ENCODE assay signal across 19 cellular contexts in the genomic region with DNA sequence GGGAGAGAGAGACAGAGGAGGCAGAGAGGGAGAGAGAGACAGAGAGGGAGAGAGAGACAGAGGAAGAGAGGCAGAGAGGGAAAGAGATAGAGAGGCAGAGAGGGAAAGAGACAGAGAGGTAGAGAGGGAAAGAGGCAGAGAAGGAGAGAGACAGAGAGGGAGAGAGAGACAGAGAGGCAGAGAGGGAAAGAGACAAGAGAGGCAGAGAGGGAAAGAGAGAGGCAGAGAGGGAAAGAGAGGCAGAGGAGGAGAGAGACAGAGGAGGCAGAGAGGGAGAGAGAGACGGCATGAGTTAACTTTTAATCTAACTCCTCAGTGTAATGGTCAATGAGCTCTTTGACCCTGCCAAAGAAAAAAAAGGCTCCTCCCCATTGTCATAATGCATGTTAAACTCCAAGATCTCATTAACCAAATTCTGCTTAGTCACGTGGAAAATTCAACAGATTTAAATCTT. TPM values are rescaled to one million over a fixed set of nuclear protein-coding genes. Genes with fewer than 3 reads are reported as not detected.
DNase-seq lines count a peak whose midpoint lies in the region; ATAC-seq, FAIRE-seq and TF ChIP-seq lines count a peak whose summit lies in the region.
"Had no signal": no experiment of that assay in that cellular context is flagged by ENCODE, and none has a peak within 500 bp of the region (broad histone marks: within the 10 kb centered on the region; RNA-seq: fewer than 3 reads in every experiment).

No MANE protein-coding gene starts in this region.

- H3K9me2 ChIP-seq in GM23338 (ENCODE audit: insufficient read depth), result no peaks in the 10 kb centered on the region
- H3K9me2 ChIP-seq in Karpas-422 (replicated peaks; ENCODE audit: insufficient read depth, low read length), result no peaks in the 10 kb centered on the region

- DNase-seq in GM23338 (ENCODE audit: low spot score) (no peak), WERI-Rb-1 (no peak), HepG2 (ENCODE audit: low spot score) (no peak), osteoblast (ENCODE audit: insufficient read length, low spot score, missing footprints) (peak; percentile 68), D341Med (ENCODE audit: low spot score) (no peak), Karpas-422 (no peak), GM10248 (ENCODE audit: extremely low spot score) (no peak)
- no peak for DNase-seq in naive thymus-derived CD8-positive, alpha-beta T cell
- DNase-seq: C1 segment of cervical spinal cord; CD8-positive, alpha-beta memory T cell; DND-41; HCEC 1CT; NCI-H1417; NCI-H187 treated with DMSO at 0.1 percent for 48 hours; NCI-H226; NCI-H524; PC-3; SJCRH30 had no signal

- POLR2A ChIA-PET in HepG2 (lab: Yijun Ruan, JAX), result interaction anchor here (0.7 to 6.1 kb wide), 5 partner anchors 25 to 86 kb away, joined by 3 to 52 read pairs (median 5); no protein-coding TSS in a partner anchor
- POLR2A ChIA-PET in naive thymus-derived CD8-positive, alpha-beta T cell (lab: Charles Lee), result no interaction called here
- POLR2A ChIA-PET in GM10248 (lab: Yijun Ruan, JAX), result no interaction called here

- no peak for FAIRE-seq in HepG2 (lab: Jason Lieb, UNC)

- no peak overlapping the region; the same call in 1 of the 2 replicates for H3K27ac Mint-ChIP-seq in GM23338
- H3K27ac Mint-ChIP-seq in naive thymus-derived CD8-positive, alpha-beta T cell, result no peak overlapping the region
- H3K27ac Mint-ChIP-seq: CD8-positive, alpha-beta memory T cell had no signal

- no peak overlapping the region for H3K27ac ChIP-seq in GM23338 (ENCODE audit: low read depth)
- H3K27ac ChIP-seq in WERI-Rb-1, result peak overlapping the region; percentile 26
- H3K27ac ChIP-seq in HepG2 (ENCODE audit: extremely low read length, insufficient read depth, low read length), result peak overlapping the region; percentile 67
- H3K27ac ChIP-seq in osteoblast (ENCODE audit: low read depth, low read length), result no peak overlapping the region
- no peak overlapping the region for H3K27ac ChIP-seq in Karpas-422 (ENCODE audit: low read length)
- H3K27ac ChIP-seq: KMS-11, SJCRH30 had no signal

- in situ Hi-C loops in HepG2 (cut with HindIII; ENCODE audit: extremely low pct_ligation_motif_present, low pct_unique_long_range_greater_than_20kb), result no loop called here

- CTCF ChIA-PET in HepG2 (lab: Yijun Ruan, JAX; ENCODE audit: low intra/inter-chr PET ratio, low total read pairs) (interaction anchor here (0.9 kb wide), 1 partner anchor 85 kb away, joined by 3 read pairs; no protein-coding TSS in a partner anchor), GM10248 (lab: Yijun Ruan, JAX) (interaction anchor here (0.9 to 1.5 kb wide), 3 partner anchors 10 to 86 kb away, joined by 3 to 4 read pairs (median 3); no protein-coding TSS in a partner anchor)

- H3K36me3 ChIP-seq in GM23338 (ENCODE audit: insufficient read depth), result no peaks in the 10 kb centered on the region
- no peaks in the 10 kb centered on the region; the same call in 1 of the 2 replicates for H3K36me3 ChIP-seq in WERI-Rb-1
- no peaks in the 10 kb centered on the region for H3K36me3 ChIP-seq in HepG2 (replicated peaks in 1 of 2; ENCODE audit: control insufficient read depth in 1 of 2, insufficient read depth in 2 of 2, low read length in 2 of 2)
- no peaks in the 10 kb centered on the region for H3K36me3 ChIP-seq in osteoblast (ENCODE audit: insufficient read depth, low read length)
- H3K36me3 ChIP-seq in Karpas-422 (ENCODE audit: insufficient read depth, low read length), result no peaks in the 10 kb centered on the region
- H3K36me3 ChIP-seq: SJCRH30 had no signal

- intact Hi-C loops in HepG2 (cut with micrococcal nuclease; ENCODE audit: unreplicated experiment), result no loop called here

- no peaks in the 10 kb centered on the region for H3K9me3 Mint-ChIP-seq in GM23338
- no peaks in the 10 kb centered on the region for H3K9me3 Mint-ChIP-seq in naive thymus-derived CD8-positive, alpha-beta T cell
- H3K9me3 Mint-ChIP-seq: CD8-positive, alpha-beta memory T cell had no signal

- peaks cover 16% of the 10 kb centered on the region; the same call in 1 of the 2 replicates for H3K4me1 ChIP-seq in GM23338 (ENCODE audit: insufficient read depth)
- peaks cover 80% of the 10 kb centered on the region for H3K4me1 ChIP-seq in HepG2 (ENCODE audit: insufficient read depth, low read length)
- H3K4me1 ChIP-seq in osteoblast (ENCODE audit: insufficient read depth, low read length), result peaks cover 10% of the 10 kb centered on the region
- no peaks in the 10 kb centered on the region for H3K4me1 ChIP-seq in Karpas-422 (ENCODE audit: low read length)
- H3K4me1 ChIP-seq: SJCRH30 had no signal

- no TSS peak for BruUV-seq in HepG2 (replicated peaks; lab: Mats Ljungman, UMichigan)

- no peaks in the 10 kb centered on the region for H3K79me2 ChIP-seq in GM23338 (replicated peaks; ENCODE audit: insufficient read depth)
- peaks cover 97% of the 10 kb centered on the region for H3K79me2 ChIP-seq in HepG2 (ENCODE audit: insufficient read depth, low read length)
- no peaks in the 10 kb centered on the region for H3K79me2 ChIP-seq in osteoblast (ENCODE audit: insufficient read depth, low read length)
- H3K79me2 ChIP-seq in Karpas-422 (ENCODE audit: low read length), result no peaks in the 10 kb centered on the region

- H3K36me3 Mint-ChIP-seq in GM23338 (ENCODE audit: low read depth), result no peaks in the 10 kb centered on the region
- no peaks in the 10 kb centered on the region for H3K36me3 Mint-ChIP-seq in naive thymus-derived CD8-positive, alpha-beta T cell
- H3K36me3 Mint-ChIP-seq: CD8-positive, alpha-beta memory T cell had no signal

- H3K4me2 ChIP-seq in GM23338 (no peak overlapping the region), HepG2 (ENCODE audit: low read depth, low read length) (peak overlapping the region; percentile 82), osteoblast (ENCODE audit: insufficient read depth, low read length) (no peak overlapping the region), Karpas-422 (ENCODE audit: low read depth, low read length, poor library complexity, severe bottlenecking) (no peak overlapping the region)
- H3K4me2 ChIP-seq: KMS-11 had no signal

- no peaks in the 10 kb centered on the region for H3F3A ChIP-seq in GM23338 (replicated peaks; ENCODE audit: low read depth)

- H4K20me1 ChIP-seq in GM23338 (replicated peaks; ENCODE audit: insufficient read depth), result no peaks in the 10 kb centered on the region
- H4K20me1 ChIP-seq in HepG2 (ENCODE audit: insufficient read depth, low read length), result no peaks in the 10 kb centered on the region
- H4K20me1 ChIP-seq in osteoblast (ENCODE audit: insufficient read depth, low read length), result no peaks in the 10 kb centered on the region
- H4K20me1 ChIP-seq in Karpas-422 (ENCODE audit: insufficient read depth, low read depth, low read length), result no peaks in the 10 kb centered on the region

- no peak overlapping the region for H3K4me3 Mint-ChIP-seq in GM23338
- H3K4me3 Mint-ChIP-seq in naive thymus-derived CD8-positive, alpha-beta T cell, result no peak overlapping the region
- H3K4me3 Mint-ChIP-seq: CD8-positive, alpha-beta memory T cell had no signal

- TF ChIP-seq RAD21 in HepG2 (CRISPR knock-in tag; IDR thresholded peaks at IDR 0.05), result no peak

- TF ChIP-seq CTCF in GM23338 (conservative IDR thresholded peaks at IDR 0.05; ENCODE audit: low read depth in 2 of 2) (no peak), WERI-Rb-1 (IDR thresholded peaks at IDR 0.05; ENCODE audit: low read depth, low read length) (no peak), HepG2 (CRISPR knock-in tag; IDR thresholded peaks at IDR 0.05) (no peak), osteoblast (IDR thresholded peaks at IDR 0.05; ENCODE audit: extremely low read depth, low read depth, low read length) (no peak), GM10248 (IDR thresholded peaks at IDR 0.05; ENCODE audit: control extremely low read depth, extremely low read depth, low read depth, missing control alignments) (no peak)

- H3K9ac ChIP-seq in HepG2 (ENCODE audit: insufficient read depth, low read depth, low read length) (peak overlapping the region; percentile 62), Karpas-422 (ENCODE audit: low read length) (no peak overlapping the region)
- H3K9ac ChIP-seq: KMS-11 had no signal

- 1% methylated on average over 2 of the region's 2 CpGs for WGBS in HepG2 (ENCODE audit: low lambda C conversion rate)

- no peak overlapping the region for H3K4me3 ChIP-seq in GM23338
- no peak overlapping the region for H3K4me3 ChIP-seq in WERI-Rb-1 (ENCODE audit: low read depth, low read length)
- peak overlapping the region in 2 of 3 experiments; percentile 12 to 15; a peak in 2 of 6 replicates for H3K4me3 ChIP-seq in HepG2 (replicated peaks in 1 of 3; ENCODE audit: insufficient read depth in 1 of 3, low read depth in 2 of 3, low read length in 3 of 3)
- no peak overlapping the region for H3K4me3 ChIP-seq in osteoblast (ENCODE audit: insufficient read depth, low read length)
- H3K4me3 ChIP-seq in Karpas-422 (ENCODE audit: low read length), result no peak overlapping the region
- H3K4me3 ChIP-seq: SJCRH30 had no signal

- no peaks in the 10 kb centered on the region for H3K9me3 ChIP-seq in WERI-Rb-1 (ENCODE audit: severe bottlenecking)
- H3K9me3 ChIP-seq in HepG2 (ENCODE audit: low read length), result no peaks in the 10 kb centered on the region
- no peaks in the 10 kb centered on the region for H3K9me3 ChIP-seq in osteoblast (ENCODE audit: low read depth, low read length)
- no peaks in the 10 kb centered on the region for H3K9me3 ChIP-seq in Karpas-422 (ENCODE audit: low read length)
- H3K9me3 ChIP-seq: SJCRH30 had no signal

- TF ChIP-seq EP300 in HepG2 (IDR thresholded peaks at IDR 0.05; ENCODE audit: low read depth in 2 of 2, low read length in 2 of 2) (peak in 1 of 2 experiments; percentile 6; a peak in 1 of 4 replicates), HepG2 (CRISPR knock-in tag; IDR thresholded peaks at IDR 0.05; ENCODE audit: borderline replicate concordance) (no peak)

- no peak for ATAC-seq in GM23338
- peak; percentile 81 for ATAC-seq in HepG2
- ATAC-seq in naive thymus-derived CD8-positive, alpha-beta T cell, result no peak
- ATAC-seq: PC-3 had no signal

- H3K27me3 ChIP-seq in GM23338 (ENCODE audit: insufficient read depth) (peaks cover 22% of the 10 kb centered on the region), WERI-Rb-1 (ENCODE audit: insufficient read depth, low read depth, severe bottlenecking) (no peaks in the 10 kb centered on the region), HepG2 (ENCODE audit: control insufficient read depth in 1 of 2, insufficient read depth in 2 of 2, low read length in 2 of 2) (no peaks in the 10 kb centered on the region), osteoblast (ENCODE audit: insufficient read depth, low read length) (peaks cover 32% of the 10 kb centered on the region), Karpas-422 (ENCODE audit: low read length) (no peaks in the 10 kb centered on the region)
- H3K27me3 ChIP-seq: SJCRH30 had no signal

- no peak for TF ChIP-seq POLR2A in HepG2 (IDR thresholded peaks at IDR 0.05; ENCODE audit: insufficient read depth in 1 of 2, low read depth in 2 of 2, low read length in 2 of 2)

- H3K4me1 Mint-ChIP-seq in GM23338, result peaks cover 11% of the 10 kb centered on the region
- H3K4me1 Mint-ChIP-seq in naive thymus-derived CD8-positive, alpha-beta T cell, result no peaks in the 10 kb centered on the region
- H3K4me1 Mint-ChIP-seq: CD8-positive, alpha-beta memory T cell had no signal

- H3K27me3 Mint-ChIP-seq in GM23338 (ENCODE audit: insufficient read depth, low read depth, poor library complexity), result peaks cover 9% of the 10 kb centered on the region
- H3K27me3 Mint-ChIP-seq in naive thymus-derived CD8-positive, alpha-beta T cell, result peaks cover 34 to 53% (median 44%) of the 10 kb centered on the region in 5 donors

- H2AFZ ChIP-seq in GM23338, result peak overlapping the region; percentile 81; the same call in 1 of the 2 replicates
- no peak overlapping the region for H2AFZ ChIP-seq in HepG2 (ENCODE audit: low read length)
- peak overlapping the region; percentile 17 for H2AFZ ChIP-seq in osteoblast (ENCODE audit: low read length)
- no peak overlapping the region for H2AFZ ChIP-seq in Karpas-422 (ENCODE audit: low read length)

RNA-seq across cellular contexts. Expression of a gene that starts 7.1 kb away (rescaled TPM):
- 1.6 and 1.7 TPM in 2 replicates for total RNA-seq in GM23338 (2014; rRNA removed; shearing (Covaris generic))
- polyA plus RNA-seq in GM23338 (2016; fragmentation: Nextera tagmentation; extraction: Ambion mirVana) (1.2 TPM in 2 replicates), HepG2 (2011; rRNA removed) (32.1 and 43.6 TPM in 2 replicates)
- total RNA-seq in HepG2 (2016; rRNA removed; fragmentation: Illumina TruSeq; extraction: Trizol) (60.1 and 65.4 TPM in 2 replicates), osteoblast (under 0.01 and 0.29 TPM in 2 replicates)
- total RNA-seq in HepG2 (2016; cell fraction: cytosol; rRNA removed; fragmentation: Illumina TruSeq; extraction: Trizol; ENCODE audit: low read depth), result 16.2 and 17.4 TPM in 2 replicates
- total RNA-seq in HepG2 (2016; cell fraction: insoluble cytoplasmic fraction; rRNA removed; fragmentation: Illumina TruSeq; extraction: Trizol), result 56.0 and 65.6 TPM in 2 replicates
- 63.8 and 70.3 TPM in 2 replicates for total RNA-seq in HepG2 (2016; cell fraction: membrane; rRNA removed; fragmentation: Illumina TruSeq; extraction: Trizol)
- 58.7 and 63.1 TPM in 2 replicates for total RNA-seq in HepG2 (2016; cell fraction: nucleus; rRNA removed; fragmentation: Illumina TruSeq; extraction: Trizol)
- polyA plus RNA-seq in HepG2 (2011; cell fraction: cytosol; rRNA removed), result 20.8 and 31.9 TPM in 2 replicates
- polyA plus RNA-seq in HepG2 (2011; cell fraction: nucleus; rRNA removed), result 13.8 and 15.2 TPM in 2 replicates
- 48.1 and 62.3 TPM in 2 replicates for polyA plus RNA-seq in HepG2 (2012)
- polyA plus RNA-seq in HepG2 (2016; cell fraction: cytosol; fragmentation: Illumina TruSeq; extraction: Trizol; ENCODE audit: low read depth), result 17.6 and 20.3 TPM in 2 replicates
- 68.4 and 70.1 TPM in 2 replicates for polyA plus RNA-seq in HepG2 (2016; cell fraction: insoluble cytoplasmic fraction; fragmentation: Illumina TruSeq; extraction: Trizol; ENCODE audit: low read depth)
- polyA plus RNA-seq in HepG2 (2016; cell fraction: membrane; fragmentation: Illumina TruSeq; extraction: Trizol; ENCODE audit: low read depth), result 54.8 and 56.6 TPM in 2 replicates
- polyA plus RNA-seq in HepG2 (2016; cell fraction: nucleus; fragmentation: Illumina TruSeq; extraction: Trizol; ENCODE audit: insufficient read depth, low read depth), result 89.1 and 92.2 TPM in 2 replicates
- polyA minus RNA-seq in HepG2 (2011; rRNA and poly(A)+ RNA removed; ENCODE audit: low replicate concordance), result 43.3 TPM in 1 of 2 replicates, not detected in the other
- 26.2 and 28.8 TPM in 2 replicates for polyA minus RNA-seq in HepG2 (2011; cell fraction: cytosol; rRNA and poly(A)+ RNA removed)
- polyA minus RNA-seq in HepG2 (2011; cell fraction: nucleus; rRNA and poly(A)+ RNA removed), result 17.1 and 19.9 TPM in 2 replicates
- 0.07 TPM in 1 of 2 replicates, not detected in the other for total RNA-seq in Karpas-422 (2014; rRNA removed; shearing (Covaris generic); ENCODE audit: low replicate concordance)
- not detected for total RNA-seq in naive thymus-derived CD8-positive, alpha-beta T cell
- polyA plus RNA-seq in naive thymus-derived CD8-positive, alpha-beta T cell, result not detected
- total RNA-seq: CD8-positive, alpha-beta memory T cell had no signal
- polyA plus RNA-seq: CD8-positive, alpha-beta memory T cell had no signal

RNA-seq across cellular contexts. Expression of a gene that starts 56.6 kb away (rescaled TPM):
- 11.1 and 12.7 TPM in 2 replicates for total RNA-seq in GM23338 (2014; rRNA removed; shearing (Covaris generic))
- polyA plus RNA-seq in GM23338 (2016; fragmentation: Nextera tagmentation; extraction: Ambion mirVana) (7.2 and 7.3 TPM in 2 replicates), HepG2 (2011; rRNA removed) (2.5 and 2.7 TPM in 2 replicates)
- total RNA-seq in HepG2 (2016; rRNA removed; fragmentation: Illumina TruSeq; extraction: Trizol) (9.5 and 10.2 TPM in 2 replicates), osteoblast (8.0 and 8.3 TPM in 2 replicates)
- 7.2 and 7.8 TPM in 2 replicates for total RNA-seq in HepG2 (2016; cell fraction: cytosol; rRNA removed; fragmentation: Illumina TruSeq; extraction: Trizol; ENCODE audit: low read depth)
- 8.5 and 9.8 TPM in 2 replicates for total RNA-seq in HepG2 (2016; cell fraction: insoluble cytoplasmic fraction; rRNA removed; fragmentation: Illumina TruSeq; extraction: Trizol)
- 10.2 and 12.9 TPM in 2 replicates for total RNA-seq in HepG2 (2016; cell fraction: membrane; rRNA removed; fragmentation: Illumina TruSeq; extraction: Trizol)
- total RNA-seq in HepG2 (2016; cell fraction: nucleus; rRNA removed; fragmentation: Illumina TruSeq; extraction: Trizol), result 12.8 and 14.5 TPM in 2 replicates
- 1.2 and 1.9 TPM in 2 replicates for polyA plus RNA-seq in HepG2 (2011; cell fraction: cytosol; rRNA removed)
- polyA plus RNA-seq in HepG2 (2011; cell fraction: nucleus; rRNA removed), result 1.6 and 2.3 TPM in 2 replicates
- polyA plus RNA-seq in HepG2 (2012), result 6.0 and 6.5 TPM in 2 replicates
- polyA plus RNA-seq in HepG2 (2016; cell fraction: cytosol; fragmentation: Illumina TruSeq; extraction: Trizol; ENCODE audit: low read depth), result 11.0 and 14.0 TPM in 2 replicates
- 10.4 and 11.8 TPM in 2 replicates for polyA plus RNA-seq in HepG2 (2016; cell fraction: insoluble cytoplasmic fraction; fragmentation: Illumina TruSeq; extraction: Trizol; ENCODE audit: low read depth)
- 13.1 and 14.3 TPM in 2 replicates for polyA plus RNA-seq in HepG2 (2016; cell fraction: membrane; fragmentation: Illumina TruSeq; extraction: Trizol; ENCODE audit: low read depth)
- polyA plus RNA-seq in HepG2 (2016; cell fraction: nucleus; fragmentation: Illumina TruSeq; extraction: Trizol; ENCODE audit: insufficient read depth, low read depth), result 15.6 and 18.1 TPM in 2 replicates
- 1.7 and 2.9 TPM in 2 replicates for polyA minus RNA-seq in HepG2 (2011; rRNA and poly(A)+ RNA removed; ENCODE audit: low replicate concordance)
- 2.0 and 5.2 TPM in 2 replicates for polyA minus RNA-seq in HepG2 (2011; cell fraction: cytosol; rRNA and poly(A)+ RNA removed)
- polyA minus RNA-seq in HepG2 (2011; cell fraction: nucleus; rRNA and poly(A)+ RNA removed), result 10.0 and 11.2 TPM in 2 replicates
- total RNA-seq in Karpas-422 (2014; rRNA removed; shearing (Covaris generic); ENCODE audit: low replicate concordance), result 6.9 and 8.9 TPM in 2 replicates
- 1 to 10 TPM; 4.7 to 5.7 TPM for total RNA-seq in naive thymus-derived CD8-positive, alpha-beta T cell
- polyA plus RNA-seq in naive thymus-derived CD8-positive, alpha-beta T cell, result 1 to 10 TPM; 1.7 to 3.0 (median 3.0) TPM

Comparison
In these comparisons a context has a peak if more than half of its experiments do, and no peak if none do; other contexts are left out.
1. H2AFZ ChIP-seq: peak in GM23338 (single experiment) and osteoblast (single experiment); none in HepG2 (single experiment) and Karpas-422 (single experiment).
2. H3K27ac ChIP-seq: peak in WERI-Rb-1 (single experiment) and HepG2 (single experiment); none in GM23338 (single experiment), osteoblast (single experiment) and Karpas-422 (single experiment).
3. H3K4me3 ChIP-seq: peak in HepG2 (2 of 3); none in GM23338 (single experiment), WERI-Rb-1 (single experiment), osteoblast (single experiment) and Karpas-422 (single experiment).